25 cellular contexts compared by ENCODE assay signal in the genomic region with DNA sequence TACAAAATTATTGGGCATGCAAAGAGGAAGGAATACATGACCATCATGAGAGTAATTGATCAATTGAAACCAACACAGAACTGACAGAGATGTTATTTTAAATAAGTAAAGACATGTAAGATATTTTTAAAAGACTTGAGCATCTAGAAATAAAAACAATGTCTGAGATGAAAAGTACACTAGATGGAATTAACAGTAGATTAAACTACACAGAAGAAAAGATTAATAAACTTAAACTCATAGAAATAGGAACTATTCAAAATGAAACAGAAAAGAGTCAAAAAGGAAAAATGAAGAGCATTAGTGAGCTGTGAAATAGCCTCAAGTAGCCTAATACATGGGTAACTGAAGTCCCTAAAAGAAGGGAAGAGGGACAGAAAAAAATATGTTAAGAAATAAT.
"Had no signal": no experiment of that assay in that cellular context is flagged by ENCODE, and none has a peak within 500 bp of the region (broad histone marks: within the 10 kb centered on the region; RNA-seq: fewer than 3 reads in every experiment).

No MANE protein-coding gene starts in this region.

- H3K4me3 ChIP-seq: coronary artery, dorsolateral prefrontal cortex, esophagus squamous epithelium, gastrocnemius medialis, heart right ventricle, left lung, lower lobe of right lung, mucosa of descending colon had no signal

- FAIRE-seq: colon had no signal

- ATAC-seq: esophagus mucosa, gastrocnemius medialis, heart right ventricle, left cardiac atrium, left lung, left ventricle myocardium superior, lower lobe of right lung had no signal

- H3K27ac Mint-ChIP-seq: mesothelial cell of epicardium had no signal

- H3K36me3 ChIP-seq: lower lobe of right lung had no signal

- H3K27me3 ChIP-seq: dorsolateral prefrontal cortex, esophagus squamous epithelium, gastrocnemius medialis, heart right ventricle, left lung had no signal

- H3K4me3 Mint-ChIP-seq: mesothelial cell of epicardium, naive B cell had no signal

- DNase-seq: dermis blood vessel endothelial cell; dorsolateral prefrontal cortex; effector CD4-positive, alpha-beta T cell; effector memory CD4-positive, alpha-beta T cell; erythroblast; esophagus squamous epithelium; foreskin fibroblast; foreskin melanocyte; gastrocnemius medialis; glutamatergic neuron; head of caudate nucleus; heart right ventricle; hippocampal formation; left cardiac atrium; left lung; left ventricle myocardium superior; lower lobe of right lung; mesenchymal stem cell; naive B cell had no signal

- H3K9me3 ChIP-seq: gastrocnemius medialis, lower lobe of right lung had no signal

- H3K4me1 Mint-ChIP-seq: mesothelial cell of epicardium, naive B cell had no signal

- H3K4me1 ChIP-seq: esophagus squamous epithelium, gastrocnemius medialis, heart right ventricle, left lung, lower lobe of right lung had no signal

- H3K27ac ChIP-seq: coronary artery, dorsolateral prefrontal cortex, epithelial cell of prostate, esophagus squamous epithelium, gastrocnemius medialis, heart right ventricle, left lung, lower lobe of right lung had no signal

- H3K27me3 Mint-ChIP-seq: naive B cell had no signal
